2 cellular contexts compared by ENCODE assay signal in the genomic region with DNA sequence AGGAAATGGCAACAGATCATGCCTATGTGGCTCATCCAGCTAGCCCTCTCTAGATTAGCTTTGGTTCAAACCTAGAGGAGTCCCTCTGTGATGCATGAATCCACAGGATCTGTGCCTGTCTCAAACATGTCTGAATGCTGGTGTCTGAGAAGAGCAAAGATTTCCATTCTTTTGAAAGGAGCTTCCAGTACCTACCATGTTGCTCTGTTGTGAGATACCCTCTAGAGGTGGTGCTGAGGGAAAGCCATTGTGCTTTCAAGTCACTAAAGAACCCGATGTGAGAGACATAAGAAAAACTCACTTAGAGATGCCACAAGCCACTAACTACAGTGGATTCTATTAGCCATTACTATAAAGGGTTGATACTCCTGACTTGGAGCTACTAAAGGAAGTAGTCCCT.
TF ChIP-seq lines count a peak whose summit lies in the region.

No MANE protein-coding gene starts in this region.

TF ChIP-seq in IMR-90, 13 proteins besides CTCF, POLR2A, EP300 and RAD21:
- TF ChIP-seq, protein P1, sequence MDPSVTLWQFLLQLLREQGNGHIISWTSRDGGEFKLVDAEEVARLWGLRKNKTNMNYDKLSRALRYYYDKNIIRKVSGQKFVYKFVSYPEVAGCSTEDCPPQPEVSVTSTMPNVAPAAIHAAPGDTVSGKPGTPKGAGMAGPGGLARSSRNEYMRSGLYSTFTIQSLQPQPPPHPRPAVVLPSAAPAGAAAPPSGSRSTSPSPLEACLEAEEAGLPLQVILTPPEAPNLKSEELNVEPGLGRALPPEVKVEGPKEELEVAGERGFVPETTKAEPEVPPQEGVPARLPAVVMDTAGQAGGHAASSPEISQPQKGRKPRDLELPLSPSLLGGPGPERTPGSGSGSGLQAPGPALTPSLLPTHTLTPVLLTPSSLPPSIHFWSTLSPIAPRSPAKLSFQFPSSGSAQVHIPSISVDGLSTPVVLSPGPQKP (IDR thresholded peaks at IDR 0.05; ENCODE audit: borderline replicate concordance, low read depth, low read length) = no peak
- TF ChIP-seq FOS (IDR thresholded peaks at IDR 0.05; ENCODE audit: low read depth, low read length) (no peak), MAZ (IDR thresholded peaks at IDR 0.05; ENCODE audit: borderline replicate concordance, low read depth, low read length) (no peak), NFE2L2 (IDR thresholded peaks at IDR 0.05; ENCODE audit: low read depth, low read length) (no peak), CHD1 (IDR thresholded peaks at IDR 0.05; ENCODE audit: low read depth, low read length) (no peak), BHLHE40 (IDR thresholded peaks at IDR 0.05; ENCODE audit: low read depth, low read length) (no peak), RFX5 (IDR thresholded peaks at IDR 0.05; ENCODE audit: low read depth, low read length) (no peak), MXI1 (IDR thresholded peaks at IDR 0.05; ENCODE audit: borderline replicate concordance, low read depth, low read length) (no peak), SMC3 (IDR thresholded peaks at IDR 0.05; ENCODE audit: low read depth, low read length) (no peak), MAFK (IDR thresholded peaks at IDR 0.05; ENCODE audit: low read depth, low read length) (no peak), CEBPB (IDR thresholded peaks at IDR 0.05; ENCODE audit: low read depth, low read length) (no peak), RCOR1 (IDR thresholded peaks at IDR 0.05; ENCODE audit: insufficient replicate concordance, low read length) (no peak)
- TF ChIP-seq, protein P2, sequence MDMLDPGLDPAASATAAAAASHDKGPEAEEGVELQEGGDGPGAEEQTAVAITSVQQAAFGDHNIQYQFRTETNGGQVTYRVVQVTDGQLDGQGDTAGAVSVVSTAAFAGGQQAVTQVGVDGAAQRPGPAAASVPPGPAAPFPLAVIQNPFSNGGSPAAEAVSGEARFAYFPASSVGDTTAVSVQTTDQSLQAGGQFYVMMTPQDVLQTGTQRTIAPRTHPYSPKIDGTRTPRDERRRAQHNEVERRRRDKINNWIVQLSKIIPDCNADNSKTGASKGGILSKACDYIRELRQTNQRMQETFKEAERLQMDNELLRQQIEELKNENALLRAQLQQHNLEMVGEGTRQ (IDR thresholded peaks at IDR 0.05; ENCODE audit: low read depth, low read length) = no peak

TF ChIP-seq in K562, 482 proteins besides CTCF, POLR2A, EP300 and RAD21 (continued from another document):
- TF ChIP-seq, protein P3, sequence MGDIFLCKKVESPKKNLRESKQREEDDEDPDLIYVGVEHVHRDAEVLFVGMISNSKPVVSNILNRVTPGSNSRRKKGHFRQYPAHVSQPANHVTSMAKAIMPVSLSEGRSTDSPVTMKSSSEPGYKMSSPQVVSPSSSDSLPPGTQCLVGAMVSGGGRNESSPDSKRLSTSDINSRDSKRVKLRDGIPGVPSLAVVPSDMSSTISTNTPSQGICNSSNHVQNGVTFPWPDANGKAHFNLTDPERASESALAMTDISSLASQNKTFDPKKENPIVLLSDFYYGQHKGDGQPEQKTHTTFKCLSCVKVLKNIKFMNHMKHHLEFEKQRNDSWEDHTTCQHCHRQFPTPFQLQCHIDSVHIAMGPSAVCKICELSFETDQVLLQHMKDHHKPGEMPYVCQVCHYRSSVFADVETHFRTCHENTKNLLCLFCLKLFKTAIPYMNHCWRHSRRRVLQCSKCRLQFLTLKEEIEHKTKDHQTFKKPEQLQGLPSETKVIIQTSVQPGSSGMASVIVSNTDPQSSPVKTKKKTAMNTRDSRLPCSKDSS (IDR thresholded peaks at IDR 0.05; ENCODE audit: low read depth, partially characterized antibody) = no peak
